Comparison of ENCODE assay signal across 22 cellular contexts in genomic region chr6:62805431-62805830, GRCh38.
A peak's percentile ranks its signal among the peaks of the same experiment; 100 is the strongest.
DNase-seq lines count a peak whose midpoint lies in the region; ATAC-seq, FAIRE-seq and TF ChIP-seq lines count a peak whose summit lies in the region.
"Had no signal": no experiment of that assay in that cellular context is flagged by ENCODE, and none has a peak within 500 bp of the region (broad histone marks: within the 10 kb centered on the region; RNA-seq: fewer than 3 reads in every experiment).

No MANE protein-coding gene starts in this region.

- ATAC-seq in HG02938 (IDR thresholded peaks at IDR 0.05; ENCODE audit: unreplicated experiment) = no peak
- ATAC-seq: Panc1 had no signal

- no peaks in the 10 kb centered on the region for H3K4me1 ChIP-seq in smooth muscle cell (ENCODE audit: low read depth)
- H3K4me1 ChIP-seq: BLaER1, SJCRH30 had no signal

- WGBS in smooth muscle cell (ENCODE audit: low lambda C conversion rate) = 34% methylated on average over 4 of the region's 4 CpGs

- no peaks in the 10 kb centered on the region for H3K9me3 ChIP-seq in smooth muscle cell (replicated peaks; ENCODE audit: low read depth)
- H3K9me3 ChIP-seq: BLaER1, SJCRH30 had no signal

- no peak overlapping the region for H3K4me2 ChIP-seq in smooth muscle cell
- H3K4me2 ChIP-seq: BLaER1 had no signal

- H3K27me3 ChIP-seq in kidney epithelial cell (ENCODE audit: control insufficient read depth, insufficient read depth, low read length) (no peaks in the 10 kb centered on the region), smooth muscle cell (ENCODE audit: low read depth) (no peaks in the 10 kb centered on the region)
- H3K27me3 ChIP-seq: BLaER1, SJCRH30 had no signal

- DNase-seq in HT1080 (ENCODE audit: low read depth) (peak; percentile 23), RCC 7860 (ENCODE audit: low spot score) (peak; percentile 36), kidney epithelial cell (ENCODE audit: low read depth) (peak; percentile 21), smooth muscle cell (lab: John Stamatoyannopoulos, UW; ENCODE audit: unreplicated experiment) (no peak), NCI-H187 treated with DMSO at 0.1 percent for 48 hours (lab: John Stamatoyannopoulos, UW) (no peak), NCI-H69 (lab: John Stamatoyannopoulos, UW) (no peak)
- DNase-seq: ACHN; CD4-positive, alpha-beta T cell; COR-L47; KG1; NCI-H1105; NCI-H1694 treated with DMSO at 0.1 percent for 48 hours; NCI-H446 treated with DMSO at 0.1 percent for 48 hours; NCI-H526 treated with DMSO at 0.1 percent for 48 hours; SJCRH30 had no signal

- no peaks in the 10 kb centered on the region for H3K79me2 ChIP-seq in smooth muscle cell (ENCODE audit: low read depth)

- TF ChIP-seq CTCF in kidney epithelial cell (IDR thresholded peaks at IDR 0.05; ENCODE audit: insufficient read depth, low read length, poor library complexity, severe bottlenecking) (no peak), smooth muscle cell (IDR thresholded peaks at IDR 0.05; ENCODE audit: borderline replicate concordance, insufficient read depth, poor library complexity, severe bottlenecking) (no peak)

- peak overlapping the region; percentile 22 for H2AFZ ChIP-seq in smooth muscle cell (ENCODE audit: low read depth)

- H3K36me3 ChIP-seq in kidney epithelial cell (ENCODE audit: control insufficient read depth, insufficient read depth, low read length) = no peaks in the 10 kb centered on the region
- no peaks in the 10 kb centered on the region for H3K36me3 ChIP-seq in smooth muscle cell (ENCODE audit: low read depth)
- H3K36me3 ChIP-seq: BLaER1, SJCRH30 had no signal

- no peaks in the 10 kb centered on the region for H3F3A ChIP-seq in smooth muscle cell (ENCODE audit: low read depth)

- H3K4me3 ChIP-seq in kidney epithelial cell (ENCODE audit: low read depth, low read length) (no peak overlapping the region), smooth muscle cell (no peak overlapping the region)
- H3K4me3 ChIP-seq: BLaER1, SJCRH30 had no signal

- no peak overlapping the region for H3K27ac ChIP-seq in smooth muscle cell (ENCODE audit: low read depth)
- H3K27ac ChIP-seq: BLaER1, HL-60, SJCRH30 had no signal

- H4K20me1 ChIP-seq in smooth muscle cell (ENCODE audit: low read depth) = no peaks in the 10 kb centered on the region
- H4K20me1 ChIP-seq: BLaER1 had no signal

- no peak overlapping the region for H3K9ac ChIP-seq in smooth muscle cell (ENCODE audit: low read depth)
- H3K9ac ChIP-seq: BLaER1 had no signal

- FAIRE-seq in RCC 7860 (lab: Jason Lieb, UNC) = peak; percentile 78
- FAIRE-seq: G401.6, GM12892, HTR-8/SVneo had no signal

Comparison
In these comparisons a context has a peak if more than half of its experiments do, and no peak if none do; other contexts are left out.
1. DNase-seq: peak in HT1080 (single experiment), RCC 7860 (single experiment) and kidney epithelial cell (single experiment); none in smooth muscle cell (single experiment), NCI-H187 treated with DMSO at 0.1 percent for 48 hours (single experiment) and NCI-H69 (single experiment).